26 cellular contexts compared by ENCODE assay signal in genomic region chr22:16956290-16956689, GRCh38. TPM values are rescaled to one million over a fixed set of nuclear protein-coding genes. Genes with fewer than 3 reads are reported as not detected.
"Had no signal": no experiment of that assay in that cellular context is flagged by ENCODE, and none has a peak within 500 bp of the region (broad histone marks: within the 10 kb centered on the region; RNA-seq: fewer than 3 reads in every experiment).

No MANE protein-coding gene starts in this region.

- H3K4me3 Mint-ChIP-seq: activated CD4-positive, alpha-beta memory T cell treated with anti-CD3 and anti-CD28 coated beads for 36 hours; activated naive CD4-positive, alpha-beta T cell treated with anti-CD3 and anti-CD28 coated beads, Interleukin-2, amount 10 ng/mL, durations not matched to agents 7 days and 5 days; activated naive CD8-positive, alpha-beta T cell treated with anti-CD3 and anti-CD28 coated beads, Interleukin-2, amount 50 U/mL, for 24 hours; dendritic cell treated with granulocyte-macrophage colony-stimulating factor and Interleukin-4, amounts not matched to agents 40 ng/mL and 50 ng/mL, for 4 days; naive B cell; neural crest cell; stimulated activated naive CD8-positive, alpha-beta T cell treated with anti-CD3 and anti-CD28 coated beads, Interleukin-15, Interleukin-2, amounts not matched to agents 100 ng/mL and 50 ng/mL, for 24 hours; T-helper 17 cell had no signal

- H3K27ac ChIP-seq: ovary, prostate gland, tibial artery had no signal

- H3K27me3 Mint-ChIP-seq: activated CD4-positive, alpha-beta memory T cell treated with anti-CD3 and anti-CD28 coated beads for 36 hours; activated naive CD8-positive, alpha-beta T cell treated with anti-CD3 and anti-CD28 coated beads, Interleukin-2, amount 50 U/mL, for 24 hours; naive B cell; stimulated activated naive CD8-positive, alpha-beta T cell treated with anti-CD3 and anti-CD28 coated beads, Interleukin-15, Interleukin-2, amounts not matched to agents 100 ng/mL and 50 ng/mL, for 24 hours had no signal

- ATAC-seq: activated naive CD8-positive, alpha-beta T cell treated with anti-CD3 and anti-CD28 coated beads, Interleukin-2, amount 50 U/mL, for 24 hours; T-helper 17 cell had no signal

- H3K4me1 ChIP-seq: prostate gland, tibial artery had no signal

- H3K27ac Mint-ChIP-seq: activated CD4-positive, alpha-beta memory T cell treated with anti-CD3 and anti-CD28 coated beads for 36 hours; activated naive CD4-positive, alpha-beta T cell treated with anti-CD3 and anti-CD28 coated beads, Interleukin-2, amount 10 ng/mL, durations not matched to agents 7 days and 5 days; activated naive CD8-positive, alpha-beta T cell treated with anti-CD3 and anti-CD28 coated beads, Interleukin-2, amount 50 U/mL, for 24 hours; dendritic cell treated with granulocyte-macrophage colony-stimulating factor and Interleukin-4, amounts not matched to agents 40 ng/mL and 50 ng/mL, for 4 days; naive B cell; stimulated activated naive CD8-positive, alpha-beta T cell treated with anti-CD3 and anti-CD28 coated beads, Interleukin-15, Interleukin-2, amounts not matched to agents 100 ng/mL and 50 ng/mL, for 24 hours had no signal

- H3K4me1 Mint-ChIP-seq: activated naive CD4-positive, alpha-beta T cell treated with anti-CD3 and anti-CD28 coated beads, Interleukin-2, amount 10 ng/mL, durations not matched to agents 7 days and 5 days; naive B cell; neural crest cell had no signal

- H3K9me3 ChIP-seq: ovary, prostate gland, tibial artery had no signal

- H3K27me3 ChIP-seq: ovary, tibial artery had no signal

- H3K4me3 ChIP-seq: ovary, prostate gland, tibial artery had no signal

- H3K9me3 Mint-ChIP-seq: activated CD4-positive, alpha-beta memory T cell treated with anti-CD3 and anti-CD28 coated beads for 36 hours; activated naive CD4-positive, alpha-beta T cell treated with anti-CD3 and anti-CD28 coated beads, Interleukin-2, amount 10 ng/mL, durations not matched to agents 7 days and 5 days; activated naive CD8-positive, alpha-beta T cell treated with anti-CD3 and anti-CD28 coated beads, Interleukin-2, amount 50 U/mL, for 24 hours; dendritic cell treated with granulocyte-macrophage colony-stimulating factor and Interleukin-4, amounts not matched to agents 40 ng/mL and 50 ng/mL, for 4 days; naive B cell; neural crest cell; stimulated activated naive CD8-positive, alpha-beta T cell treated with anti-CD3 and anti-CD28 coated beads, Interleukin-15, Interleukin-2, amounts not matched to agents 100 ng/mL and 50 ng/mL, for 24 hours had no signal

- DNase-seq: activated CD4-positive, alpha-beta T cell treated with anti-CD3 and anti-CD28 coated beads for 4 hours; activated CD4-positive, CD25-positive, alpha-beta regulatory T cell; activated effector memory CD4-positive, alpha-beta T cell treated with anti-CD3 and anti-CD28 coated beads, Interleukin-2, amount 50 U/mL, for 16 hours; activated naive CD4-positive, alpha-beta T cell treated with anti-CD3 and anti-CD28 coated beads, Interleukin-2, amount 10 ng/mL, durations not matched to agents 7 days and 5 days; activated naive CD8-positive, alpha-beta T cell treated with anti-CD3 and anti-CD28 coated beads, Interleukin-2, amount 50 U/mL, for 24 hours; activated T-cell treated with anti-CD3 and anti-CD28 coated beads, Interleukin-2, amount 50 U/mL, for 48 hours; cerebellar nuclear complex; effector CD4-positive, alpha-beta T cell; erythroblast; foreskin melanocyte; left ventricle myocardium superior; mesendoderm; naive B cell; ovary; stimulated activated CD4-positive, alpha-beta T cell treated with anti-CD3 and anti-CD28 coated beads, Interleukin-12 subunit alpha, Interleukin-12 subunit beta, amount 100 ng/mL, for 4 hours; stimulated activated CD4-positive, alpha-beta T cell treated with anti-CD3 and anti-CD28 coated beads, Interleukin-4, amount 100 ng/mL, for 4 hours; SW 1271; T-helper 17 cell; tibial artery had no signal

- H3K36me3 ChIP-seq: ovary, prostate gland, tibial artery had no signal

- H3K36me3 Mint-ChIP-seq: activated CD4-positive, alpha-beta memory T cell treated with anti-CD3 and anti-CD28 coated beads for 36 hours; activated naive CD4-positive, alpha-beta T cell treated with anti-CD3 and anti-CD28 coated beads, Interleukin-2, amount 10 ng/mL, durations not matched to agents 7 days and 5 days; naive B cell had no signal

RNA-seq across cellular contexts. Expression of gene GAB4, which starts 51.7 kb away (rescaled TPM):
- total RNA-seq: activated CD4-positive, alpha-beta memory T cell treated with anti-CD3 and anti-CD28 coated beads for 36 hours; left ventricle myocardium superior; mucosa of gallbladder; neural crest cell; ovary; T-helper 17 cell; urinary bladder had no signal
- polyA plus RNA-seq: ovary, urinary bladder had no signal
